ENCODE assay signal across 9 cellular contexts in the genomic region with DNA sequence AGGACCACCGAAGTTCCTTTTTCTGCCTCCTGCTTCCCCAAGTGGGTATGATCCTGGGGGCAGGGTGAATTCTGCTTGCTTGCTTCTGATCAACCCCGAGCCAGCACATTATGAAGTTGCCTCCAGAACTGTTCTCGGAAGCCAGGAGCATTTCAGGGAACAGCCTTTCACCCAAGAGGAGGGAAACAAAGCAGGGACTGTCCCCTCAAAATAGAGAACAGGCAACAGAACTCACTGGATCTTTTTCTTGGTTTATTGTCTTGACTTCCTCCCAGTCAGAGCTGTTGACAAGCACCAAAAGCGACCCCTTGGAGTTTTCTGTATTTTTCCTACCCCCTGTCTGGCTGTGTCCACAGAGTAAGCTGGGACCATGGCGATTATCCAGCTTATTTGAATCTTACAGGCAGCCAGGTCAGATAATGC.
DNase-seq lines count a peak whose midpoint lies in the region; ATAC-seq and TF ChIP-seq lines count a peak whose summit lies in the region.
"Had no signal": no experiment of that assay in that cellular context is flagged by ENCODE, and none has a peak within 500 bp of the region (broad histone marks: within the 10 kb centered on the region; RNA-seq: fewer than 3 reads in every experiment).

No MANE protein-coding gene starts in this region.

- H3K36me3 ChIP-seq in right atrium auricular region = no peaks in the 10 kb centered on the region

- CTCF ChIA-PET in activated CD4-positive, alpha-beta memory T cell treated with anti-CD3 and anti-CD28 coated beads, Interleukin-2, amount 10 ng/mL, durations not matched to agents 7 days and 5 days (lab: Charles Lee) = interaction anchor here (0.6 to 3.1 kb wide), 13 partner anchors 15 to 170 kb away, joined by 3 to 25 read pairs (median 6); no protein-coding TSS in a partner anchor

- peak overlapping the region; percentile 82 to 93 for H3K27ac ChIP-seq in right atrium auricular region

- H3K4me1 Mint-ChIP-seq in activated CD4-positive, alpha-beta memory T cell treated with anti-CD3 and anti-CD28 coated beads, Interleukin-2, amount 10 ng/mL, durations not matched to agents 7 days and 5 days = peaks cover 88% of the 10 kb centered on the region
- H3K4me1 Mint-ChIP-seq in stimulated activated memory B cell treated with anti-CD40 and anti-IgM and Interleukin-4, amounts not matched to agents 10 μg/mL and 1 μg/mL and 100 μg/mL, for 72 hours = peaks cover 79% of the 10 kb centered on the region

- POLR2A ChIA-PET in activated CD4-positive, alpha-beta memory T cell treated with anti-CD3 and anti-CD28 coated beads, Interleukin-2, amount 10 ng/mL, durations not matched to agents 7 days and 5 days (lab: Charles Lee) = interaction anchor here (1.0 to 3.2 kb wide), 17 partner anchors 8 to 171 kb away, joined by 3 to 60 read pairs (median 6); no protein-coding TSS in a partner anchor

- DNase-seq in SIG-M5 treated with dmso at 0.1 percent for 504 hours (lab: John Stamatoyannopoulos, UW; ENCODE audit: unreplicated experiment) (peak; percentile 9), SIG-M5 (lab: John Stamatoyannopoulos, UW) (no peak), right atrium auricular region (ENCODE audit: low spot score) (no peak), NCI-H2227 treated with DMSO at 0.1 percent for 48 hours (lab: John Stamatoyannopoulos, UW) (no peak)
- DNase-seq in activated CD4-positive, alpha-beta memory T cell treated with anti-CD3 and anti-CD28 coated beads, Interleukin-2, amount 10 ng/mL, durations not matched to agents 7 days and 5 days = peak; percentile 37
- DNase-seq in stimulated activated CD8-positive, alpha-beta memory T cell treated with anti-CD3 and anti-CD28 coated beads, Interleukin-4, amount 100 ng/mL, for 48 hours = no peak

- no peaks in the 10 kb centered on the region for H3K9me3 Mint-ChIP-seq in activated CD4-positive, alpha-beta memory T cell treated with anti-CD3 and anti-CD28 coated beads, Interleukin-2, amount 10 ng/mL, durations not matched to agents 7 days and 5 days
- no peaks in the 10 kb centered on the region for H3K9me3 Mint-ChIP-seq in stimulated activated memory B cell treated with anti-CD40 and anti-IgM and Interleukin-4, amounts not matched to agents 10 μg/mL and 1 μg/mL and 100 μg/mL, for 72 hours
- H3K9me3 Mint-ChIP-seq: type B pancreatic cell had no signal

- ATAC-seq in stimulated activated memory B cell treated with anti-CD40 and anti-IgM and Interleukin-4, amounts not matched to agents 10 μg/mL and 1 μg/mL and 100 μg/mL, for 72 hours = no peak
- no peak for ATAC-seq in HG03135 (IDR thresholded peaks at IDR 0.05; ENCODE audit: unreplicated experiment)

- H3K4me3 ChIP-seq in right atrium auricular region = no peak overlapping the region

- H3K36me3 Mint-ChIP-seq in activated CD4-positive, alpha-beta memory T cell treated with anti-CD3 and anti-CD28 coated beads, Interleukin-2, amount 10 ng/mL, durations not matched to agents 7 days and 5 days (ENCODE audit: low read depth) = peaks cover 13% of the 10 kb centered on the region
- H3K36me3 Mint-ChIP-seq in stimulated activated memory B cell treated with anti-CD40 and anti-IgM and Interleukin-4, amounts not matched to agents 10 μg/mL and 1 μg/mL and 100 μg/mL, for 72 hours = no peaks in the 10 kb centered on the region
- H3K36me3 Mint-ChIP-seq: type B pancreatic cell had no signal

- H3K27ac Mint-ChIP-seq in activated CD4-positive, alpha-beta memory T cell treated with anti-CD3 and anti-CD28 coated beads, Interleukin-2, amount 10 ng/mL, durations not matched to agents 7 days and 5 days = peak overlapping the region; percentile 77
- peak overlapping the region; percentile 87 for H3K27ac Mint-ChIP-seq in stimulated activated memory B cell treated with anti-CD40 and anti-IgM and Interleukin-4, amounts not matched to agents 10 μg/mL and 1 μg/mL and 100 μg/mL, for 72 hours
- H3K27ac Mint-ChIP-seq: type B pancreatic cell had no signal

- H3K4me1 ChIP-seq in right atrium auricular region = peaks cover 0 to 64% of the 10 kb centered on the region in 2 donors

- TF ChIP-seq CTCF in right atrium auricular region (IDR thresholded peaks at IDR 0.05) = no peak

- H3K27me3 ChIP-seq in right atrium auricular region = no peaks in the 10 kb centered on the region

- H3K4me3 Mint-ChIP-seq in activated CD4-positive, alpha-beta memory T cell treated with anti-CD3 and anti-CD28 coated beads, Interleukin-2, amount 10 ng/mL, durations not matched to agents 7 days and 5 days = peak overlapping the region; percentile 57
- H3K4me3 Mint-ChIP-seq in stimulated activated memory B cell treated with anti-CD40 and anti-IgM and Interleukin-4, amounts not matched to agents 10 μg/mL and 1 μg/mL and 100 μg/mL, for 72 hours = no peak overlapping the region
- H3K4me3 Mint-ChIP-seq: type B pancreatic cell had no signal

- peaks cover 2% of the 10 kb centered on the region for H3K27me3 Mint-ChIP-seq in activated CD4-positive, alpha-beta memory T cell treated with anti-CD3 and anti-CD28 coated beads, Interleukin-2, amount 10 ng/mL, durations not matched to agents 7 days and 5 days
- H3K27me3 Mint-ChIP-seq in stimulated activated memory B cell treated with anti-CD40 and anti-IgM and Interleukin-4, amounts not matched to agents 10 μg/mL and 1 μg/mL and 100 μg/mL, for 72 hours = no peaks in the 10 kb centered on the region
- H3K27me3 Mint-ChIP-seq: type B pancreatic cell had no signal

- H3K9me3 ChIP-seq in right atrium auricular region = no peaks in the 10 kb centered on the region

Comparison
In these comparisons a context has a peak if more than half of its experiments do, and no peak if none do; other contexts are left out.
1. DNase-seq: peak in SIG-M5 treated with dmso at 0.1 percent for 504 hours (single experiment) and activated CD4-positive, alpha-beta memory T cell treated with anti-CD3 and anti-CD28 coated beads, Interleukin-2, amount 10 ng/mL, durations not matched to agents 7 days and 5 days (single experiment); none in SIG-M5 (single experiment), right atrium auricular region (single experiment), NCI-H2227 treated with DMSO at 0.1 percent for 48 hours (single experiment) and stimulated activated CD8-positive, alpha-beta memory T cell treated with anti-CD3 and anti-CD28 coated beads, Interleukin-4, amount 100 ng/mL, for 48 hours (single experiment).